Comparison of ENCODE assay signal across 9 cellular contexts in genomic region chr20:14773486-14773885, GRCh38.
"Had no signal": no experiment of that assay in that cellular context is flagged by ENCODE, and none has a peak within 500 bp of the region (broad histone marks: within the 10 kb centered on the region; RNA-seq: fewer than 3 reads in every experiment).

No MANE protein-coding gene starts in this region.

- H3K4me1 Mint-ChIP-seq: GM23338, H9 had no signal

- DNase-seq: H9, HCEC 1CT, IMR-90 had no signal

- FAIRE-seq: H1, H54, HTR-8/SVneo, K562 had no signal

- H3K27ac Mint-ChIP-seq: GM23338, H9 had no signal

- H3K4me3 ChIP-seq: GM23338, K562 had no signal

- H3K4me3 Mint-ChIP-seq: GM23338, H9 had no signal

- H3K27ac ChIP-seq: KMS-11 had no signal

- ATAC-seq: GM23338, K562 had no signal
